ENCODE assay signal across 31 cellular contexts in genomic region chr7:105577251-105577650, GRCh38. TPM values are rescaled to one million over a fixed set of nuclear protein-coding genes. Genes with fewer than 3 reads are reported as not detected.
"Had no signal": no experiment of that assay in that cellular context is flagged by ENCODE, and none has a peak within 500 bp of the region (broad histone marks: within the 10 kb centered on the region; RNA-seq: fewer than 3 reads in every experiment).

No MANE protein-coding gene starts in this region.

- H3K9ac ChIP-seq: neural progenitor cell had no signal

- H3K27ac ChIP-seq: hepatocyte, left ventricle myocardium inferior, neural progenitor cell, neutrophil, ovary, right atrium auricular region, right lobe of liver, skin epidermis, stomach, testis, thyroid gland, transverse colon, upper lobe of right lung had no signal

- DNase-seq: islet precursor cell; left ventricle myocardium inferior; midbrain; mucosa of descending colon; naive B cell; natural killer cell; nephron progenitor cell; ovary; right lobe of liver; stimulated activated CD4-positive, alpha-beta T cell treated with anti-CD3 and anti-CD28 coated beads, Interleukin-12 subunit alpha, Interleukin-12 subunit beta, amount 100 ng/mL, for 4 hours; stimulated activated CD4-positive, alpha-beta T cell treated with anti-CD3 and anti-CD28 coated beads, Interleukin-15, amount 100 ng/mL, for 24 hours; stimulated activated CD4-positive, alpha-beta T cell treated with anti-CD3 and anti-CD28 coated beads, Interleukin-2, amount 100 ng/mL, for 24 hours; stimulated activated CD4-positive, alpha-beta T cell treated with anti-CD3 and anti-CD28 coated beads, Interleukin-4, amount 100 ng/mL, for 1 hour; stimulated activated naive B cell treated with anti-CD40 and anti-IgM and Interleukin-4, amounts not matched to agents 10 μg/mL and 1 μg/mL and 100 μg/mL, for 72 hours; stimulated activated naive CD8-positive, alpha-beta T cell treated with anti-CD3 and anti-CD28 coated beads, Interleukin-15, Interleukin-2, amounts not matched to agents 100 U/mL and 50 U/mL, for 24 hours; stomach; testis; thyroid gland; transverse colon; upper lobe of right lung had no signal

- H3K4me1 ChIP-seq: testis had no signal

- H3K4me3 Mint-ChIP-seq: naive B cell; natural killer cell; nephron progenitor cell; neural progenitor cell; stimulated activated naive B cell treated with anti-CD40 and anti-IgM and Interleukin-4, amounts not matched to agents 10 μg/mL and 1 μg/mL and 100 μg/mL, for 72 hours had no signal

- H3K9me3 Mint-ChIP-seq: natural killer cell had no signal

- H2AFZ ChIP-seq: hepatocyte, neural progenitor cell had no signal

- H3K27me3 ChIP-seq: hepatocyte, neural progenitor cell, neutrophil, ovary, right atrium auricular region, right lobe of liver, testis, thyroid gland, transverse colon had no signal

- H3K4me3 ChIP-seq: hepatocyte, left ventricle myocardium inferior, lung, mucosa of descending colon, neural progenitor cell, ovary, right atrium auricular region, right lobe of liver, skin epidermis, stomach, testis, thyroid gland, transverse colon, upper lobe of right lung had no signal

- ATAC-seq: mucosa of descending colon; natural killer cell; right lobe of liver; stimulated activated naive B cell treated with anti-CD40 and anti-IgM and Interleukin-4, amounts not matched to agents 10 μg/mL and 1 μg/mL and 100 μg/mL, for 72 hours; stimulated activated naive CD8-positive, alpha-beta T cell treated with anti-CD3 and anti-CD28 coated beads, Interleukin-15, Interleukin-2, amounts not matched to agents 100 U/mL and 50 U/mL, for 24 hours; upper lobe of right lung had no signal

- H3K79me2 ChIP-seq: hepatocyte had no signal

- H3K9me3 ChIP-seq: left ventricle myocardium inferior, mucosa of descending colon, neutrophil, ovary, right atrium auricular region, right lobe of liver, stomach, testis, thyroid gland, transverse colon, upper lobe of right lung had no signal

- H3K4me2 ChIP-seq: hepatocyte, neural progenitor cell had no signal

- H3K36me3 Mint-ChIP-seq: natural killer cell had no signal

- H3K27me3 Mint-ChIP-seq: progenitor cell of endocrine pancreas had no signal

- H3K36me3 ChIP-seq: left ventricle myocardium inferior, neural progenitor cell, neutrophil, ovary, right atrium auricular region, right lobe of liver, stomach, thyroid gland, transverse colon, upper lobe of right lung had no signal

RNA-seq across cellular contexts. Expression of gene EFCAB10, which starts 4.0 kb away (rescaled TPM):
- total RNA-seq: hepatocyte, left ventricle myocardium inferior, lower leg skin, mesenteric fat pad, mucosa of descending colon, omental fat pad, pulmonary artery endothelial cell, right atrium auricular region, right lobe of liver, thyroid gland, transverse colon had no signal
- polyA plus RNA-seq: stomach had no signal
